Comparison of ENCODE assay signal across 8 cellular contexts in the genomic region with DNA sequence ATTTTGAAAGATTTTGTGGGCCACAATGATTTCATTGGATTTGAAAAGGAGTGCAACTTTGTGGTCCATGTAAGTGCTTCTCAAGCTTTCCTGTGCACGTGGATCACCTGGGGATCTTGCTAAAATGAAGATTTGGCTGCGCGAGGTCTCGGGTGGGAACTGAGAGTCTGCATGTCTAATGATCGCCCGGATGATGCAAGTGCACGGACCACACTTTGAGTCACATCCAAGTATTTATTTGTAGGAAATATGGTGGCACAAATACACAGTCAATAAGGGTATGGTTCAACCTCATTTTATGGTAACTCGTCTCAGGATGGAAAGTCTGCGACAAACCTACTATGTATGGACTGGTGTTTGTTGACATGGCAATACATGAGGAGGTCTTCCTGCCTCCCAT. TPM values are rescaled to one million over a fixed set of nuclear protein-coding genes. Genes with fewer than 3 reads are reported as not detected.
"Had no signal": no experiment of that assay in that cellular context is flagged by ENCODE, and none has a peak within 500 bp of the region (broad histone marks: within the 10 kb centered on the region; RNA-seq: fewer than 3 reads in every experiment).

No MANE protein-coding gene starts in this region.

- H3K36me3 Mint-ChIP-seq: IgD-negative memory B cell had no signal

- H3K9me3 Mint-ChIP-seq: GM23338, H9, IgD-negative memory B cell had no signal

- ATAC-seq: GM23338, HepG2 had no signal

- H3K27ac Mint-ChIP-seq: GM23338, H9, IgD-negative memory B cell had no signal

- DNase-seq: H9, HCEC 1CT had no signal

- H3K4me3 Mint-ChIP-seq: GM23338, H9, IgD-negative memory B cell had no signal

- H3K4me3 ChIP-seq: GM23338 had no signal

- H3K27ac ChIP-seq: HL-60 had no signal

- H3K4me2 ChIP-seq: GM23338 had no signal

- FAIRE-seq: H1, H54, HepG2 had no signal

RNA-seq across cellular contexts. Expression of gene BMX, which starts 0.9 kb away (rescaled TPM):
- total RNA-seq: GM23338, H1, H9, HepG2 had no signal
- polyA plus RNA-seq: GM23338, H1, HepG2, IgD-negative memory B cell had no signal

RNA-seq across cellular contexts. Expression of gene PIR, which starts 8.4 kb away (rescaled TPM):
- polyA plus RNA-seq: IgD-negative memory B cell had no signal
